12 cellular contexts compared by ENCODE assay signal in genomic region chr4:139876328-139876941, GRCh38.
DNase-seq lines count a peak whose midpoint lies in the region; ATAC-seq and TF ChIP-seq lines count a peak whose summit lies in the region.
"Had no signal": no experiment of that assay in that cellular context is flagged by ENCODE, and none has a peak within 500 bp of the region (broad histone marks: within the 10 kb centered on the region; RNA-seq: fewer than 3 reads in every experiment).

No MANE protein-coding gene starts in this region.

- no peak overlapping the region for H3K4me3 Mint-ChIP-seq in natural killer cell
- no peak overlapping the region for H3K4me3 Mint-ChIP-seq in CD8-positive, alpha-beta memory T cell

- no peak overlapping the region for H3K9ac ChIP-seq in DND-41 (ENCODE audit: low read depth, low read length)

- no peak overlapping the region for H3K27ac ChIP-seq in DND-41 (ENCODE audit: low read length)
- no peak overlapping the region for H3K27ac ChIP-seq in CD8-positive, alpha-beta memory T cell (ENCODE audit: low read depth, low read length)
- H3K27ac ChIP-seq: upper lobe of left lung had no signal

- no peaks in the 10 kb centered on the region for H3K79me2 ChIP-seq in DND-41 (ENCODE audit: insufficient read depth, low read length)

- H3K36me3 ChIP-seq in DND-41 (ENCODE audit: insufficient read depth, low read length): no peaks in the 10 kb centered on the region
- no peaks in the 10 kb centered on the region for H3K36me3 ChIP-seq in CD8-positive, alpha-beta memory T cell (ENCODE audit: insufficient read depth, low read length)
- H3K36me3 ChIP-seq: upper lobe of left lung had no signal

- H2AFZ ChIP-seq in DND-41 (ENCODE audit: low read depth, low read length): no peak overlapping the region

- H3K27me3 Mint-ChIP-seq in natural killer cell (ENCODE audit: low read depth in 2 of 2): peaks cover 0 to 3% of the 10 kb centered on the region in 2 donors
- peaks cover 1 to 14% of the 10 kb centered on the region in 2 donors for H3K27me3 Mint-ChIP-seq in CD8-positive, alpha-beta memory T cell

- H3K9me3 Mint-ChIP-seq in natural killer cell: no peaks in the 10 kb centered on the region
- H3K9me3 Mint-ChIP-seq in CD8-positive, alpha-beta memory T cell: peaks cover 0 to 13% (median 0%) of the 10 kb centered on the region in 5 donors

- H3K9me3 ChIP-seq in DND-41 (ENCODE audit: insufficient read depth, low read length, severe bottlenecking): peaks cover 2% of the 10 kb centered on the region
- no peaks in the 10 kb centered on the region for H3K9me3 ChIP-seq in CD8-positive, alpha-beta memory T cell (ENCODE audit: low read length)
- H3K9me3 ChIP-seq: upper lobe of left lung had no signal

- no peaks in the 10 kb centered on the region for H4K20me1 ChIP-seq in DND-41 (ENCODE audit: insufficient read depth, low read length)

- intact Hi-C loops in natural killer cell (cut with micrococcal nuclease): no loop called here

- peak; percentile 42; the same call in 1 of the 3 replicates for ATAC-seq in DND-41 (ENCODE audit: insufficient read depth, low read depth)
- peak; percentile 60 to 87 (median 61) for ATAC-seq in natural killer cell

- peak overlapping the region; percentile 44 to 78 for H3K27ac Mint-ChIP-seq in natural killer cell
- no peak overlapping the region for H3K27ac Mint-ChIP-seq in CD8-positive, alpha-beta memory T cell

- H3K4me1 ChIP-seq in DND-41 (ENCODE audit: insufficient read depth, low read length): no peaks in the 10 kb centered on the region
- H3K4me1 ChIP-seq in CD8-positive, alpha-beta memory T cell (ENCODE audit: insufficient read depth, low read length): no peaks in the 10 kb centered on the region

- no peaks in the 10 kb centered on the region for H3K36me3 Mint-ChIP-seq in natural killer cell
- peaks cover 0 to 3% (median 3%) of the 10 kb centered on the region in 3 donors for H3K36me3 Mint-ChIP-seq in CD8-positive, alpha-beta memory T cell

- H3K4me3 ChIP-seq in DND-41 (ENCODE audit: low read depth in 1 of 2, low read length in 2 of 2) (no peak overlapping the region), epithelial cell of proximal tubule (ENCODE audit: low read depth, low read length) (no peak overlapping the region)
- no peak overlapping the region for H3K4me3 ChIP-seq in CD8-positive, alpha-beta memory T cell (ENCODE audit: low read length)
- H3K4me3 ChIP-seq: upper lobe of left lung had no signal

- DNase-seq in DMS79 treated with DMSO at 0.1 percent for 48 hours (lab: John Stamatoyannopoulos, UW): peak; percentile 33
- no peak for DNase-seq in DMS79 (lab: John Stamatoyannopoulos, UW)
- DNase-seq in DND-41: no peak
- DNase-seq in epithelial cell of proximal tubule (ENCODE audit: low read depth): no peak
- DNase-seq in natural killer cell: no peak
- no peak for DNase-seq in NCI-H2171 treated with DMSO at 0.1 percent for 48 hours (lab: John Stamatoyannopoulos, UW)
- no peak for DNase-seq in stimulated activated naive CD4-positive, alpha-beta T cell (lab: John Stamatoyannopoulos, UW)
- DNase-seq in CD8-positive, alpha-beta memory T cell: no peak
- DNase-seq: effector CD4-positive, alpha-beta T cell; NCI-H1105 treated with DMSO at 0.1 percent for 48 hours; stimulated activated CD4-positive, alpha-beta T cell treated with anti-CD3 and anti-CD28 coated beads, Interleukin-15, amount 100 ng/mL, for 24 hours; upper lobe of left lung had no signal

- POLR2A ChIA-PET in CD8-positive, alpha-beta memory T cell (lab: Charles Lee): no interaction called here

- H3K4me2 ChIP-seq in DND-41 (ENCODE audit: insufficient read depth, low read length): no peak overlapping the region

- H3K4me1 Mint-ChIP-seq in natural killer cell: peaks cover 22 to 41% of the 10 kb centered on the region in 2 donors
- peaks cover 0 to 2% (median 0%) of the 10 kb centered on the region in 3 donors for H3K4me1 Mint-ChIP-seq in CD8-positive, alpha-beta memory T cell

- CTCF ChIA-PET in CD8-positive, alpha-beta memory T cell (lab: Charles Lee): no interaction called here

- H3K27me3 ChIP-seq in DND-41 (ENCODE audit: insufficient read depth, low read length, poor library complexity): no peaks in the 10 kb centered on the region
- no peaks in the 10 kb centered on the region for H3K27me3 ChIP-seq in CD8-positive, alpha-beta memory T cell (ENCODE audit: insufficient read depth, low read length, poor library complexity, severe bottlenecking)
- H3K27me3 ChIP-seq: upper lobe of left lung had no signal

- TF ChIP-seq CTCF in DND-41 (IDR thresholded peaks at IDR 0.05; ENCODE audit: borderline replicate concordance, extremely low read depth, low read length, poor library complexity, severe bottlenecking): no peak
- peak; percentile 19 for TF ChIP-seq CTCF in epithelial cell of proximal tubule (conservative IDR thresholded peaks at IDR 0.05; ENCODE audit: low read depth, low read length)
- TF ChIP-seq CTCF in natural killer cell (IDR thresholded peaks at IDR 0.05): no peak

Comparison
In these comparisons a context has a peak if more than half of its experiments do, and no peak if none do; other contexts are left out.
1. H3K27ac Mint-ChIP-seq: peak in natural killer cell (2 of 2); none in CD8-positive, alpha-beta memory T cell (0 of 8).